Comparison of ENCODE assay signal across 25 cellular contexts in the genomic region with DNA sequence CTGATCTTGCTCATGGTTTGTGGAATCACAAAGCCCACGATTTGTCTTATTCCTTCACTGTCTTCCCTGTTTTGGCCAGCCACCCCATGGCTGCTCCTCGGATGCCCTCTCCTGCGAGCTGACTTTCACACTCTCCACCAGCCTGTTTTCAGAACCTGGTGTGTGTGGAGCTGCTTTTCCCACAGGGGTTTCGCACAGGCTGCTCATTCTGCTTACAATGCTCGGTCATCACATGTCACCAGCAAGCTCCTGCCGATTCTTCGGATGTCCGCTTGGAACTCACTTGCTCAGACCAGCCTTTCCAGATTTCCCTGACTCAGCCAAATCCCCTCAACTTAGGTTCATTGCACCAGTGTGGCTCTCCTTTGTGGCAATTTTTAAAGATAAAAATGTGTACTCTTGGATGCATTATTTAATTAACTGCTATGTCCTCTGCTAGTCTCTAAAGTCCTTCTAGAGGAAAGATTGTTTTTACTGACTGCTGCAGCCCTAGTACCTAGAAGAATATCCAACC.
"Had no signal": no experiment of that assay in that cellular context is flagged by ENCODE, and none has a peak within 500 bp of the region (broad histone marks: within the 10 kb centered on the region; RNA-seq: fewer than 3 reads in every experiment).

No MANE protein-coding gene starts in this region.

- H3K27me3 ChIP-seq: esophagus squamous epithelium, hepatocyte, left lung, neutrophil, spleen, testis, tibial artery had no signal

- H3K4me1 Mint-ChIP-seq: mesothelial cell of epicardium; naive B cell; neural crest cell; stimulated activated memory B cell treated with anti-CD40 and anti-IgM and Interleukin-4, amounts not matched to agents 10 μg/mL and 1 μg/mL and 100 μg/mL, for 72 hours had no signal

- H3K36me3 Mint-ChIP-seq: mesothelial cell of epicardium; naive B cell; stimulated activated memory B cell treated with anti-CD40 and anti-IgM and Interleukin-4, amounts not matched to agents 10 μg/mL and 1 μg/mL and 100 μg/mL, for 72 hours; type B pancreatic cell had no signal

- H3K9ac ChIP-seq: parathyroid adenoma had no signal

- H3K79me2 ChIP-seq: hepatocyte, parathyroid adenoma had no signal

- H3K4me3 Mint-ChIP-seq: effector memory CD8-positive, alpha-beta T cell; mesothelial cell of epicardium; naive B cell; natural killer cell treated with Interleukin-12 subunit alpha and Interleukin-12 subunit beta and Interleukin-15 and Interleukin-18, amount 100 ng/mL, for 72 hours; neural crest cell; stimulated activated memory B cell treated with anti-CD40 and anti-IgM and Interleukin-4, amounts not matched to agents 10 μg/mL and 1 μg/mL and 100 μg/mL, for 72 hours; type B pancreatic cell had no signal

- H3K9me3 ChIP-seq: esophagus squamous epithelium, left lung, mucosa of descending colon, neutrophil, prostate gland, spleen, testis, tibial artery had no signal

- ATAC-seq: effector memory CD8-positive, alpha-beta T cell; left cardiac atrium; left lung; mucosa of descending colon; natural killer cell treated with Interleukin-12 subunit alpha and Interleukin-12 subunit beta and Interleukin-15 and Interleukin-18, amount 100 ng/mL, for 72 hours; right cardiac atrium; stimulated activated memory B cell treated with anti-CD40 and anti-IgM and Interleukin-4, amounts not matched to agents 10 μg/mL and 1 μg/mL and 100 μg/mL, for 72 hours; stimulated activated naive CD8-positive, alpha-beta T cell treated with anti-CD3 and anti-CD28 coated beads, Interleukin-15, Interleukin-2, amounts not matched to agents 100 U/mL and 50 U/mL, for 24 hours had no signal

- H3K9me3 Mint-ChIP-seq: mesothelial cell of epicardium, neural crest cell, type B pancreatic cell had no signal

- H3K4me2 ChIP-seq: hepatocyte had no signal

- H3K4me1 ChIP-seq: esophagus squamous epithelium, left lung, parathyroid adenoma, prostate gland, testis had no signal

- H3K36me3 ChIP-seq: esophagus squamous epithelium, left lung, neutrophil, prostate gland, spleen, tibial artery had no signal

- H2AFZ ChIP-seq: hepatocyte, parathyroid adenoma had no signal

- DNase-seq: cortex of kidney; effector memory CD8-positive, alpha-beta T cell; erythroblast; esophagus squamous epithelium; left cardiac atrium; left lung; mesenchymal stem cell; mucosa of descending colon; naive B cell; right cardiac atrium; spleen; stimulated activated CD4-positive, alpha-beta T cell treated with anti-CD3 and anti-CD28 coated beads, Interleukin-4, amount 100 ng/mL, for 4 hours; stimulated activated naive CD8-positive, alpha-beta T cell treated with anti-CD3 and anti-CD28 coated beads, Interleukin-15, Interleukin-2, amounts not matched to agents 100 U/mL and 50 U/mL, for 24 hours; testis; tibial artery had no signal

- H3K4me3 ChIP-seq: esophagus squamous epithelium, hepatocyte, left lung, mucosa of descending colon, prostate gland, skin epidermis, spleen, testis, tibial artery had no signal

- H3K27me3 Mint-ChIP-seq: effector memory CD8-positive, alpha-beta T cell; naive B cell; natural killer cell treated with Interleukin-12 subunit alpha and Interleukin-12 subunit beta and Interleukin-15 and Interleukin-18, amount 100 ng/mL, for 72 hours; stimulated activated memory B cell treated with anti-CD40 and anti-IgM and Interleukin-4, amounts not matched to agents 10 μg/mL and 1 μg/mL and 100 μg/mL, for 72 hours; type B pancreatic cell had no signal

- H3K27ac ChIP-seq: esophagus squamous epithelium, hepatocyte, left lung, neutrophil, parathyroid adenoma, prostate gland, skin epidermis, spleen, testis, tibial artery had no signal

- H3K27ac Mint-ChIP-seq: effector memory CD8-positive, alpha-beta T cell; mesothelial cell of epicardium; naive B cell; natural killer cell treated with Interleukin-12 subunit alpha and Interleukin-12 subunit beta and Interleukin-15 and Interleukin-18, amount 100 ng/mL, for 72 hours; stimulated activated memory B cell treated with anti-CD40 and anti-IgM and Interleukin-4, amounts not matched to agents 10 μg/mL and 1 μg/mL and 100 μg/mL, for 72 hours; type B pancreatic cell had no signal
